9 cellular contexts compared by ENCODE assay signal in the genomic region with DNA sequence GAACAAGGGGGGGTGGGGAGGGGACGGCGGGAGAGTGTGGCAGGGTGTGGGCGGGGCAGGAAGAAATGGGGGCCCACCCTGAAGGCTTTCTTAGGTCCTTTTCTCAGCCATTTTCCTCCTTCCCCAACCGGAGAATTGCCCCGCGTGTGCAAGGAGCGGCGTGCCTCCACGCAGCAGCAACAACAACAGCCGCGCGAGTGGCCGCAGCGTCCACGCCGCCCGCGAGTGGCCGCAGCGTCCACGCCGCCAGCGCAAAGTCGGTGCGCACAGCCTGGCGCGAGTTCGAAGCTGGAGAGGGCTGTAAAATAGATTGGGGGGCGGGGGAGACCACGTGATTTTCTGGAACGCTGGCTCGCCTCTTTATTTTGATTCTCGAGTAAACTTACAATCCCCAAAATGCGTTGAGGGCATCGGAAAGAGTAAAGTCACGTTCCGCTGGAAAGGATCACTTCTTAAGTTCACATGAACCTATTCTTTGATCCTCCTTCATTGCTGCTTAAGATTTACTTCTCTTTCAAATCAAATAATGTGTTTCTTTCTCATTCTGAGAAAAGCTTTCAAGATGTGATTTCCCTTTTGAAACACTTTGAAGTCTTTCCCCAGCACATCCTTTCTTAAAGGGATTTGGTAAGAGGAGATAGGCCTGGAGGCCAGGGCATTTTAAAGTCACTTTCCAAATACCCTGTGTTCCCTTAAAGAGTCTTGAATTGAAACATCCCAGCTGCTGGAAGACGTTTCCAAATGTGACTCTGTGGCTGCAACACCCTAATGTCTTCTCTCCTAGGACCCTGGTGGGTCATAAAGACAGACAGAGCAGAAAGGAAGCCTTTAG.
A peak's percentile ranks its signal among the peaks of the same experiment; 100 is the strongest.
DNase-seq lines count a peak whose midpoint lies in the region; ATAC-seq and TF ChIP-seq lines count a peak whose summit lies in the region.
"Had no signal": no experiment of that assay in that cellular context is flagged by ENCODE, and none has a peak within 500 bp of the region (broad histone marks: within the 10 kb centered on the region; RNA-seq: fewer than 3 reads in every experiment).

No MANE protein-coding gene starts in this region.

- DNase-seq in DMS114 treated with DMSO at 0.1 percent for 48 hours (lab: John Stamatoyannopoulos, UW; ENCODE audit: unreplicated experiment) (peak; percentile 91), PC-9 (no peak), NCI-H2107 (lab: John Stamatoyannopoulos, UW) (no peak), NCI-H748 (lab: John Stamatoyannopoulos, UW; ENCODE audit: unreplicated experiment) (no peak)
- DNase-seq in central memory CD4-positive, alpha-beta T cell, result peak; percentile 4

- H3F3A ChIP-seq in PC-9 (ENCODE audit: insufficient read depth, low read depth), result peaks cover 27% of the 10 kb centered on the region

- no peaks in the 10 kb centered on the region for H3K79me2 ChIP-seq in PC-9 (ENCODE audit: low read depth)

- peak overlapping the region; percentile 82 for H3K4me3 Mint-ChIP-seq in stimulated activated naive CD8-positive, alpha-beta T cell treated with anti-CD3 and anti-CD28 coated beads, Interleukin-15, Interleukin-2, amounts not matched to agents 100 ng/mL and 50 ng/mL, for 24 hours

- no peaks in the 10 kb centered on the region for H3K27me3 Mint-ChIP-seq in stimulated activated naive CD8-positive, alpha-beta T cell treated with anti-CD3 and anti-CD28 coated beads, Interleukin-15, Interleukin-2, amounts not matched to agents 100 ng/mL and 50 ng/mL, for 24 hours

- no TSS peak for BruUV-seq in PC-9 (replicated peaks; lab: Mats Ljungman, UMichigan)

- no peak for TF ChIP-seq CTCF in PC-9 (conservative IDR thresholded peaks at IDR 0.05)

- POLR2A ChIA-PET in PC-9 (lab: Charles Lee; ENCODE audit: unreplicated experiment), result no interaction called here

- no peaks in the 10 kb centered on the region for H3K36me3 Mint-ChIP-seq in stimulated activated naive CD8-positive, alpha-beta T cell treated with anti-CD3 and anti-CD28 coated beads, Interleukin-15, Interleukin-2, amounts not matched to agents 100 ng/mL and 50 ng/mL, for 24 hours (ENCODE audit: low read depth)

- no peak overlapping the region for H3K4me2 ChIP-seq in PC-9

- peaks cover 77% of the 10 kb centered on the region for H3K4me1 Mint-ChIP-seq in stimulated activated naive CD8-positive, alpha-beta T cell treated with anti-CD3 and anti-CD28 coated beads, Interleukin-15, Interleukin-2, amounts not matched to agents 100 ng/mL and 50 ng/mL, for 24 hours (ENCODE audit: low read depth)

- no peaks in the 10 kb centered on the region for H3K9me3 Mint-ChIP-seq in stimulated activated naive CD8-positive, alpha-beta T cell treated with anti-CD3 and anti-CD28 coated beads, Interleukin-15, Interleukin-2, amounts not matched to agents 100 ng/mL and 50 ng/mL, for 24 hours

- no peaks in the 10 kb centered on the region for H3K9me3 ChIP-seq in PC-9 (ENCODE audit: insufficient read depth, low read depth)
- no peaks in the 10 kb centered on the region for H3K9me3 ChIP-seq in mononuclear cell (ENCODE audit: low read depth, low read length)

- H3K27ac ChIP-seq in PC-9, result no peak overlapping the region
- H3K27ac ChIP-seq: epithelial cell of prostate had no signal

- H3K27me3 ChIP-seq in PC-9 (ENCODE audit: insufficient read depth, low read depth), result no peaks in the 10 kb centered on the region
- no peaks in the 10 kb centered on the region for H3K27me3 ChIP-seq in mononuclear cell (ENCODE audit: insufficient read depth, low read length)

- CTCF ChIA-PET in PC-9 (lab: Charles Lee), result interaction anchor here (0.6 kb wide), 2 partner anchors 9 to 34 kb away, joined by 3 read pairs; no protein-coding TSS in a partner anchor

- H3K4me1 ChIP-seq in PC-9 (replicated peaks; ENCODE audit: insufficient read depth), result peaks cover 41% of the 10 kb centered on the region
- peaks cover 71% of the 10 kb centered on the region for H3K4me1 ChIP-seq in mononuclear cell (ENCODE audit: insufficient read depth, low read length)

- no peaks in the 10 kb centered on the region for H4K20me1 ChIP-seq in PC-9 (ENCODE audit: insufficient read depth)

- intact Hi-C loops in PC-9 (cut with micrococcal nuclease; ENCODE audit: unreplicated experiment), result no loop called here

- H3K36me3 ChIP-seq in PC-9 (ENCODE audit: low read depth), result no peaks in the 10 kb centered on the region

- ATAC-seq in GM19023 (IDR thresholded peaks at IDR 0.05; ENCODE audit: unreplicated experiment), result no peak

- H3K4me3 ChIP-seq in PC-9 (no peak overlapping the region), mononuclear cell (ENCODE audit: low read length) (peak overlapping the region; percentile 45)

- H2AFZ ChIP-seq in PC-9, result peak overlapping the region; percentile 64

- H3K27ac Mint-ChIP-seq in stimulated activated naive CD8-positive, alpha-beta T cell treated with anti-CD3 and anti-CD28 coated beads, Interleukin-15, Interleukin-2, amounts not matched to agents 100 ng/mL and 50 ng/mL, for 24 hours, result peak overlapping the region; percentile 92

- H3K9me2 ChIP-seq in PC-9 (ENCODE audit: insufficient read depth), result no peaks in the 10 kb centered on the region

Comparison
In these comparisons a context has a peak if more than half of its experiments do, and no peak if none do; other contexts are left out.
1. DNase-seq: peak in DMS114 treated with DMSO at 0.1 percent for 48 hours (single experiment) and central memory CD4-positive, alpha-beta T cell (single experiment); none in PC-9 (0 of 2), NCI-H2107 (single experiment) and NCI-H748 (single experiment).